19 cellular contexts compared by ENCODE assay signal in the genomic region with DNA sequence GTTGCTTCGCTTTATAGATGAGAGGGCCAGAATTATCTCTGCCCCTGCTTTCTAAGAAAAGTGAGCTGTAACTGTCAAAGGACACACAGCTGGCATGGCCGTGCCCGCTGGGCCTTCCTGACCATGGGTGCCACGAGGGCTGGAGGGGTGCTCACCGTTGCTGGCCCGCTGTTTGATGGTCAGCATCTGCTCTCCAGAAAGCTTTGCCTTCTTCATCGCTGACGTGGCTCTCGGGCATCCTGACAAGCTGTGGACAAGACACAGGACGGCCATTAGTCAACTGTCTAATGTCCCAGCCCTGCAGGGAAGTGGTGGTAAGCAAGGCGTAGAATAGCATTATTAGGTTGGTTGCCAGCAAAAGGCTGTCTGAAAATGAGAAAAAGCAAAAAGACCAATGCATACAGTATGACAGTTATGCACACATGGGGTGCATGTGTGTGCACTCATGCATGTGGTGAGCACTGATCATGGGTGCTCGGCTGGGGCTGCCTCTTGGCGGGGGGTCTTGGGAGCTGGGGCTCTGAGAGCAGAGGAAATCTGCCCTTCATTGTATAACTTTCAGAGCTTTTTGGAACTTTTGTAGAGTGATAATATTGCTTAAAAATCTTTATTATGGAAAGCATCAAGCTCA.
DNase-seq lines count a peak whose midpoint lies in the region; ATAC-seq and TF ChIP-seq lines count a peak whose summit lies in the region.
"Had no signal": no experiment of that assay in that cellular context is flagged by ENCODE, and none has a peak within 500 bp of the region (broad histone marks: within the 10 kb centered on the region; RNA-seq: fewer than 3 reads in every experiment).

No MANE protein-coding gene starts in this region.

- H3K27me3 ChIP-seq in SK-N-SH (ENCODE audit: insufficient read depth) (no peaks in the 10 kb centered on the region), osteoblast (ENCODE audit: insufficient read depth, low read length) (peaks cover 7% of the 10 kb centered on the region), suprapubic skin (no peaks in the 10 kb centered on the region)

- no peak for TF ChIP-seq EP300 in SK-N-SH (IDR thresholded peaks at IDR 0.05; ENCODE audit: borderline replicate concordance in 1 of 2, low read depth in 1 of 2, low read length in 1 of 2)
- TF ChIP-seq EP300 in suprapubic skin (IDR thresholded peaks at IDR 0.05): no peak

- no peak overlapping the region for H3K9ac ChIP-seq in SK-N-SH

- H3K27ac ChIP-seq in SK-N-SH (ENCODE audit: low read depth in 2 of 2, low read length in 1 of 2) (no peak overlapping the region), osteoblast (ENCODE audit: low read depth, low read length) (no peak overlapping the region), suprapubic skin (no peak overlapping the region)
- H3K27ac ChIP-seq: A549, RWPE1 had no signal

- no peaks in the 10 kb centered on the region for H4K20me1 ChIP-seq in SK-N-SH (ENCODE audit: insufficient read depth)
- H4K20me1 ChIP-seq in osteoblast (ENCODE audit: insufficient read depth, low read length): no peaks in the 10 kb centered on the region

- H3K4me3 ChIP-seq in SK-N-SH (ENCODE audit: low read depth in 2 of 2, low read length in 1 of 2) (no peak overlapping the region), osteoblast (ENCODE audit: insufficient read depth, low read length) (no peak overlapping the region), suprapubic skin (no peak overlapping the region)
- H3K4me3 ChIP-seq: A549, GM23338 had no signal

- TF ChIP-seq POLR2A in suprapubic skin (IDR thresholded peaks at IDR 0.05): no peak

- 34% methylated on average over 13 of the region's 13 CpGs for WGBS in SK-N-SH (ENCODE audit: low lambda C conversion rate)
- WGBS in suprapubic skin: 75% methylated on average over 13 of the region's 13 CpGs

- ATAC-seq in GM19397 (IDR thresholded peaks at IDR 0.05; ENCODE audit: unreplicated experiment): no peak
- ATAC-seq: A549, GM23338 had no signal

- no peaks in the 10 kb centered on the region for H3K9me3 ChIP-seq in SK-N-SH
- no peaks in the 10 kb centered on the region for H3K9me3 ChIP-seq in osteoblast (ENCODE audit: low read depth, low read length)
- H3K9me3 ChIP-seq in suprapubic skin: no peaks in the 10 kb centered on the region
- H3K9me3 ChIP-seq: A549, Caco-2 had no signal

- no peaks in the 10 kb centered on the region for H3K79me2 ChIP-seq in SK-N-SH (ENCODE audit: insufficient read depth)
- no peaks in the 10 kb centered on the region for H3K79me2 ChIP-seq in osteoblast (ENCODE audit: insufficient read depth, low read length)

- H2AFZ ChIP-seq in SK-N-SH (ENCODE audit: low read depth): no peak overlapping the region
- no peak overlapping the region for H2AFZ ChIP-seq in osteoblast (ENCODE audit: low read length)
- H2AFZ ChIP-seq: GM23338 had no signal

- no peaks in the 10 kb centered on the region for H3F3A ChIP-seq in SK-N-SH (replicated peaks; ENCODE audit: insufficient read depth)

- no peaks in the 10 kb centered on the region for H3K9me2 ChIP-seq in SK-N-SH

- TF ChIP-seq RAD21 in SK-N-SH (IDR thresholded peaks at IDR 0.05; ENCODE audit: low read length): no peak

- CTCF ChIA-PET in SK-N-SH (lab: Yijun Ruan, JAX): interaction anchor here (1.2 to 7.1 kb wide), 2 partner anchors 10 to 40 kb away, joined by 4 to 76 read pairs; no protein-coding TSS in a partner anchor

- H3K4me2 ChIP-seq in SK-N-SH (0 out of 2 replicates have a peak overlapping the region, but pooled peaks have one; percentile 19), osteoblast (ENCODE audit: insufficient read depth, low read length) (no peak overlapping the region)
- H3K4me2 ChIP-seq: A549, GM23338 had no signal

- no peaks in the 10 kb centered on the region for H3K36me3 ChIP-seq in SK-N-SH (replicated peaks in 1 of 2; ENCODE audit: control insufficient read depth in 1 of 2, insufficient read depth in 2 of 2, low read length in 1 of 2)
- H3K36me3 ChIP-seq in osteoblast (ENCODE audit: insufficient read depth, low read length): no peaks in the 10 kb centered on the region
- no peaks in the 10 kb centered on the region for H3K36me3 ChIP-seq in suprapubic skin

- DNase-seq in AG08395 (ENCODE audit: low spot score) (peak; percentile 71), ELR (ENCODE audit: low read depth) (peak; percentile 40), SK-N-SH (no peak), osteoblast (ENCODE audit: insufficient read length, low spot score, missing footprints) (peak; percentile 38), NCI-H2081 (lab: John Stamatoyannopoulos, UW) (no peak), NCI-H446 treated with DMSO at 0.1 percent for 48 hours (lab: John Stamatoyannopoulos, UW) (no peak), suprapubic skin (ENCODE audit: low spot score in 2 of 2) (no peak)
- DNase-seq: AML-193; Caco-2; CD4-positive, CD25-positive, alpha-beta regulatory T cell; DMS153; Karpas-422; NCI-H1105 treated with DMSO at 0.1 percent for 48 hours; NCI-H187; NK-92 treated with Interleukin-12 subunit alpha and Interleukin-12 subunit beta, amount 100 ng/mL, for 24 hours had no signal

- H3K4me1 ChIP-seq in SK-N-SH (ENCODE audit: control insufficient read depth in 1 of 2, insufficient read depth in 2 of 2, low read depth in 1 of 2, low read length in 1 of 2) (peaks cover 0 to 8% of the 10 kb centered on the region in 2 experiments; a peak in 1 of 4 replicates), osteoblast (ENCODE audit: insufficient read depth, low read length) (no peaks in the 10 kb centered on the region), suprapubic skin (no peaks in the 10 kb centered on the region)
- H3K4me1 ChIP-seq: A549, Caco-2 had no signal

- TF ChIP-seq CTCF in SK-N-SH (IDR thresholded peaks at IDR 0.05) (no peak), osteoblast (IDR thresholded peaks at IDR 0.05; ENCODE audit: extremely low read depth, low read depth, low read length) (no peak), suprapubic skin (IDR thresholded peaks at IDR 0.05) (no peak)

- POLR2A ChIA-PET in SK-N-SH (lab: Yijun Ruan, JAX): no interaction called here

TF ChIP-seq in SK-N-SH, 30 proteins besides CTCF, POLR2A, EP300 and RAD21:
- TF ChIP-seq RCOR1 (IDR thresholded peaks at IDR 0.05; ENCODE audit: low read length) (0 out of 2 replicates have a peak, but pooled peaks have one; percentile 16), TCF12 (IDR thresholded peaks at IDR 0.05) (peak; percentile 66), MXI1 (IDR thresholded peaks at IDR 0.05; ENCODE audit: low read depth, low read length) (peak; percentile 63; the same call in 1 of the 2 replicates)
- TF ChIP-seq, protein P1, sequence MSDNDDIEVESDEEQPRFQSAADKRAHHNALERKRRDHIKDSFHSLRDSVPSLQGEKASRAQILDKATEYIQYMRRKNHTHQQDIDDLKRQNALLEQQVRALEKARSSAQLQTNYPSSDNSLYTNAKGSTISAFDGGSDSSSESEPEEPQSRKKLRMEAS (IDR thresholded peaks at IDR 0.05; ENCODE audit: low read depth): no peak
- TF ChIP-seq, protein P2, sequence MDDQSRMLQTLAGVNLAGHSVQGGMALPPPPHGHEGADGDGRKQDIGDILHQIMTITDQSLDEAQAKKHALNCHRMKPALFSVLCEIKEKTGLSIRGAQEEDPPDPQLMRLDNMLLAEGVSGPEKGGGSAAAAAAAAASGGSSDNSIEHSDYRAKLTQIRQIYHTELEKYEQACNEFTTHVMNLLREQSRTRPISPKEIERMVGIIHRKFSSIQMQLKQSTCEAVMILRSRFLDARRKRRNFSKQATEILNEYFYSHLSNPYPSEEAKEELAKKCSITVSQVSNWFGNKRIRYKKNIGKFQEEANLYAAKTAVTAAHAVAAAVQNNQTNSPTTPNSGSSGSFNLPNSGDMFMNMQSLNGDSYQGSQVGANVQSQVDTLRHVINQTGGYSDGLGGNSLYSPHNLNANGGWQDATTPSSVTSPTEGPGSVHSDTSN (IDR thresholded peaks at IDR 0.05): peak; percentile 54; the same call in 1 of the 2 replicates

Comparison
In these comparisons a context has a peak if more than half of its experiments do, and no peak if none do; other contexts are left out.
1. DNase-seq: peak in AG08395 (single experiment), ELR (single experiment) and osteoblast (single experiment); none in SK-N-SH (single experiment), NCI-H2081 (0 of 2), NCI-H446 treated with DMSO at 0.1 percent for 48 hours (single experiment) and suprapubic skin (0 of 2).